ENCODE assay signal across 26 cellular contexts in the genomic region with DNA sequence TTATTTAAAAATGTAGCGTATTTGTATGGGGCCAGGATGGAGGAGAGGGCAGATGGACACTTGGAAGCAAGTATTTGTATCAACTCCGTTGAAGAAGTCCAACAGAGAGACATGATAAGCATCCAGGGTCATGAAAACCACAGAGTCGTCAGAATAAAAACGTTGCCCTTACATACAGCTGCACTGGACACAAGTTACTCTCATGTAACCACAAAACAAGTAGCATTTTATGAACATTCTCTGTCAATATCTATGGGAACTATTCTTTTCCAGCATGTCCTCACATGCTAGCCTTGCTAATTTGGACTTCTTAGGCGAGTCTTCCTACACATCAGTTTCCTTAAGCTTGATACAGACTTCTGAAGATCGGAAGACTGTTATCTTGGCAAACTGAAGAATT. TPM values are rescaled to one million over a fixed set of nuclear protein-coding genes. Genes with fewer than 3 reads are reported as not detected.
DNase-seq lines count a peak whose midpoint lies in the region; ATAC-seq, FAIRE-seq and TF ChIP-seq lines count a peak whose summit lies in the region.
"Had no signal": no experiment of that assay in that cellular context is flagged by ENCODE, and none has a peak within 500 bp of the region (broad histone marks: within the 10 kb centered on the region; RNA-seq: fewer than 3 reads in every experiment).

No MANE protein-coding gene starts in this region.

- H3K27me3 ChIP-seq in breast epithelium (no peaks in the 10 kb centered on the region), GM12878 (replicated peaks in 1 of 2; ENCODE audit: control insufficient read depth in 2 of 2, insufficient read depth in 2 of 2, low read length in 1 of 2) (no peaks in the 10 kb centered on the region), mesenchymal stem cell (ENCODE audit: control insufficient read depth in 1 of 2, insufficient read depth in 1 of 2, low read length in 2 of 2) (peaks cover 0 to 2% of the 10 kb centered on the region in 2 experiments), pancreas (no peaks in the 10 kb centered on the region)

- H3K9me3 ChIP-seq in breast epithelium, result no peaks in the 10 kb centered on the region
- no peaks in the 10 kb centered on the region for H3K9me3 ChIP-seq in GM12878 (replicated peaks; ENCODE audit: control insufficient read depth, insufficient read depth, low read length)
- H3K9me3 ChIP-seq in mesenchymal stem cell (ENCODE audit: control insufficient read depth, low read length), result no peaks in the 10 kb centered on the region
- no peaks in the 10 kb centered on the region for H3K9me3 ChIP-seq in pancreas
- H3K9me3 ChIP-seq: heart right ventricle had no signal

- DNase-seq in MCF 10A (ENCODE audit: unreplicated experiment) (no peak), breast epithelium (ENCODE audit: low spot score in 2 of 2) (no peak), GM12878 (ENCODE audit: low read depth, low spot score) (no peak), mesenchymal stem cell (peak; percentile 28), pancreas (no peak), natural killer cell (no peak)
- DNase-seq: 8988T; activated CD4-positive, CD25-positive, alpha-beta regulatory T cell treated with anti-CD3 and anti-CD28 coated beads, Interleukin-2, amount 50 U/mL, for 72 hours; central memory CD4-positive, alpha-beta T cell; effector memory CD4-positive, alpha-beta T cell; GDM1; GM23248; heart right ventricle; naive thymus-derived CD4-positive, alpha-beta T cell; NCI-H1048; NCI-H69; posterior cingulate gyrus; small intestine; stimulated activated CD4-positive, alpha-beta T cell treated with anti-CD3 and anti-CD28 coated beads, Interleukin-4, amount 100 ng/mL, for 4 hours; substantia nigra had no signal

- TF ChIP-seq EP300 in GM12878 (IDR thresholded peaks at IDR 0.05; ENCODE audit: borderline replicate concordance in 1 of 2, control insufficient read depth in 1 of 2, low read depth in 2 of 2, low read length in 2 of 2), result no peak

- no peaks in the 10 kb centered on the region for H3K79me2 ChIP-seq in GM12878 (ENCODE audit: control insufficient read depth, insufficient read depth, low read length)

- no peak overlapping the region for H2AK5ac ChIP-seq in mesenchymal stem cell (ENCODE audit: low read length, severe bottlenecking)

- H4K8ac ChIP-seq in mesenchymal stem cell (ENCODE audit: low read length), result no peak overlapping the region

- no peak overlapping the region for H3K14ac ChIP-seq in mesenchymal stem cell (ENCODE audit: low read length in 2 of 2)

- no peak overlapping the region for H2BK5ac ChIP-seq in mesenchymal stem cell (ENCODE audit: low read depth, low read length, poor library complexity, severe bottlenecking)

- H3K27me3 Mint-ChIP-seq in MCF 10A (ENCODE audit: insufficient read depth, unreplicated experiment) (no peaks in the 10 kb centered on the region), natural killer cell (ENCODE audit: low read depth in 2 of 2) (peaks cover 35 to 74% of the 10 kb centered on the region in 2 donors)

- BruUV-seq in MCF 10A (replicated peaks; lab: Mats Ljungman, UMichigan), result no TSS peak
- no TSS peak for BruUV-seq in GM12878 (replicated peaks; lab: Mats Ljungman, UMichigan)

- CTCF ChIA-PET in MCF 10A (lab: Yijun Ruan, JAX) (interaction anchor here (0.7 kb wide), 1 partner anchor 156 kb away, joined by 3 read pairs; no protein-coding TSS in a partner anchor), GM12878 (lab: Yijun Ruan, JAX) (no interaction called here)

- no peak overlapping the region for H3K23ac ChIP-seq in mesenchymal stem cell (ENCODE audit: low read length in 2 of 2)

- peaks cover 21% of the 10 kb centered on the region for H3K79me1 ChIP-seq in mesenchymal stem cell (replicated peaks; ENCODE audit: low read length, poor library complexity, severe bottlenecking)

- H3K27ac Mint-ChIP-seq in MCF 10A (ENCODE audit: low read depth, unreplicated experiment), result peak overlapping the region; percentile 79
- no peak overlapping the region for H3K27ac Mint-ChIP-seq in natural killer cell
- H3K27ac Mint-ChIP-seq: activated T-helper 2 cell treated with anti-CD3 and anti-CD28 coated beads, Interferon-gamma antibody, Interleukin-2, Interleukin-4, amounts not matched to agents 10 μg/mL and 5 μg/mL and 100 μg/mL, durations not matched to agents 14 hours and 24 hours and 36 hours; B cell; naive thymus-derived CD4-positive, alpha-beta T cell had no signal

- peaks cover 44% of the 10 kb centered on the region for H3K4me1 Mint-ChIP-seq in MCF 10A (ENCODE audit: insufficient read depth, unreplicated experiment)
- peaks cover 12 to 18% of the 10 kb centered on the region in 2 donors for H3K4me1 Mint-ChIP-seq in natural killer cell

- no peak overlapping the region for H3K4me3 ChIP-seq in breast epithelium
- H3K4me3 ChIP-seq in GM12878, result no peak overlapping the region
- H3K4me3 ChIP-seq in mesenchymal stem cell (ENCODE audit: insufficient read depth in 1 of 2, low read depth in 1 of 2, low read length in 2 of 2), result no peak overlapping the region
- H3K4me3 ChIP-seq in pancreas, result no peak overlapping the region
- H3K4me3 ChIP-seq: GM23248, heart right ventricle had no signal

- no peaks in the 10 kb centered on the region for H3K9me3 Mint-ChIP-seq in MCF 10A (ENCODE audit: unreplicated experiment)
- no peaks in the 10 kb centered on the region for H3K9me3 Mint-ChIP-seq in natural killer cell
- H3K9me3 Mint-ChIP-seq: activated T-helper 2 cell treated with anti-CD3 and anti-CD28 coated beads, Interferon-gamma antibody, Interleukin-2, Interleukin-4, amounts not matched to agents 10 μg/mL and 5 μg/mL and 100 μg/mL, durations not matched to agents 14 hours and 24 hours and 36 hours; naive thymus-derived CD4-positive, alpha-beta T cell had no signal

- POLR2A ChIA-PET in MCF 10A (lab: Yijun Ruan, JAX), result interaction anchor here (0.5 kb wide), 1 partner anchor 11 kb away, joined by 3 read pairs; no protein-coding TSS in a partner anchor
- POLR2A ChIA-PET in GM12878 (lab: Charles Lee), result no interaction called here

- no peak overlapping the region for H4K91ac ChIP-seq in mesenchymal stem cell (ENCODE audit: low read length)

- no peak for TF ChIP-seq CTCF in MCF 10A (IDR thresholded peaks at IDR 0.05; ENCODE audit: unreplicated experiment)
- TF ChIP-seq CTCF in breast epithelium (IDR thresholded peaks at IDR 0.05), result no peak
- TF ChIP-seq CTCF in GM12878 (IDR thresholded peaks at IDR 0.05 in 2 of 3, conservative IDR thresholded peaks at IDR 0.05 in 1 of 3; ENCODE audit: control insufficient read depth in 2 of 3, extremely low read depth in 1 of 3, insufficient read depth in 1 of 3, low read depth in 3 of 3, low read length in 3 of 3), result no peak
- no peak for TF ChIP-seq CTCF in pancreas (IDR thresholded peaks at IDR 0.05)
- TF ChIP-seq CTCF in natural killer cell (IDR thresholded peaks at IDR 0.05), result no peak

- no peak overlapping the region for H2BK12ac ChIP-seq in mesenchymal stem cell (ENCODE audit: low read length in 2 of 2)

- TF ChIP-seq POLR2A in breast epithelium (IDR thresholded peaks at IDR 0.05) (no peak), GM12878 (IDR thresholded peaks at IDR 0.05; ENCODE audit: low read depth, low read length) (no peak)

- no peaks in the 10 kb centered on the region for H4K20me1 ChIP-seq in GM12878 (ENCODE audit: control insufficient read depth, insufficient read depth)

- no peak overlapping the region for H3K4me3 Mint-ChIP-seq in MCF 10A (ENCODE audit: unreplicated experiment)
- H3K4me3 Mint-ChIP-seq in natural killer cell, result no peak overlapping the region
- H3K4me3 Mint-ChIP-seq: B cell; naive thymus-derived CD4-positive, alpha-beta T cell had no signal

- H2BK15ac ChIP-seq in mesenchymal stem cell (ENCODE audit: low read depth, poor library complexity, severe bottlenecking), result no peak overlapping the region

- TF ChIP-seq RAD21 in GM12878 (IDR thresholded peaks at IDR 0.05; ENCODE audit: insufficient read depth, low read depth, low read length), result no peak

- H3K27ac ChIP-seq in breast epithelium (no peak overlapping the region), GM12878 (ENCODE audit: control insufficient read depth, insufficient read depth) (no peak overlapping the region), mesenchymal stem cell (ENCODE audit: low read length, poor library complexity, severe bottlenecking) (no peak overlapping the region), pancreas (no peak overlapping the region)
- H3K27ac ChIP-seq: GM23248 had no signal

- no peak for FAIRE-seq in GM12878 (lab: Jason Lieb, UNC)
- no peak for FAIRE-seq in pancreas (lab: Jason Lieb, UNC)
- FAIRE-seq: D721Med, islet of Langerhans had no signal

- H3K4me2 ChIP-seq in GM12878 (ENCODE audit: control insufficient read depth, insufficient read depth) (peak overlapping the region; percentile 6; the same call in 1 of the 2 replicates), mesenchymal stem cell (ENCODE audit: low read length, poor library complexity, severe bottlenecking) (no peak overlapping the region)

- H2BK120ac ChIP-seq in mesenchymal stem cell (ENCODE audit: low read depth, low read length), result no peak overlapping the region

- H3K4me1 ChIP-seq in breast epithelium (no peaks in the 10 kb centered on the region), GM12878 (ENCODE audit: control insufficient read depth, insufficient read depth, low read length) (no peaks in the 10 kb centered on the region), mesenchymal stem cell (ENCODE audit: control insufficient read depth, insufficient read depth, low read depth, low read length) (peaks cover 3% of the 10 kb centered on the region), pancreas (no peaks in the 10 kb centered on the region)

- peaks cover 21% of the 10 kb centered on the region for H3K36me3 Mint-ChIP-seq in MCF 10A (ENCODE audit: insufficient read depth, unreplicated experiment)
- H3K36me3 Mint-ChIP-seq in natural killer cell, result no peaks in the 10 kb centered on the region

- H3K9ac ChIP-seq in GM12878 (ENCODE audit: control insufficient read depth, insufficient read depth, low read length) (no peak overlapping the region), mesenchymal stem cell (ENCODE audit: low read length) (no peak overlapping the region)
- H3K9ac ChIP-seq: GM23248 had no signal

- in situ Hi-C loops in GM12878 (cut with MboI), result no loop called here

- H3K36me3 ChIP-seq in breast epithelium (no peaks in the 10 kb centered on the region), GM12878 (ENCODE audit: control insufficient read depth in 2 of 2, insufficient read depth in 2 of 2, low read length in 1 of 2) (no peaks in the 10 kb centered on the region), mesenchymal stem cell (ENCODE audit: control insufficient read depth in 1 of 2, insufficient read depth in 2 of 2, low read depth in 1 of 2, low read length in 2 of 2) (peaks cover 0 to 3% of the 10 kb centered on the region in 2 experiments), pancreas (no peaks in the 10 kb centered on the region)

- WGBS in GM12878 (ENCODE audit: insufficient coverage, insufficient replicate concordance, low lambda C conversion rate, missing lambda C conversion rate), result 54% methylated on average over 6 of the region's 6 CpGs
- WGBS in mesenchymal stem cell, result 93% methylated on average over 6 of the region's 6 CpGs
- 59 to 78% methylated on average over 6 of the region's 6 CpGs for WGBS in pancreas, 2 donors

- H3K4ac ChIP-seq in mesenchymal stem cell (ENCODE audit: low read depth in 1 of 2, low read length in 2 of 2), result no peak overlapping the region

- SMC1A ChIA-PET in GM12878 (lab: Charles Lee; ENCODE audit: uncharacterized antibody, unreplicated experiment), result interaction anchor here (0.7 kb wide), 1 partner anchor 37 kb away, joined by 3 read pairs; no protein-coding TSS in a partner anchor

- H2AFZ ChIP-seq in GM12878 (ENCODE audit: control insufficient read depth, low read depth, low read length) (no peak overlapping the region; the same call in 1 of the 2 replicates), mesenchymal stem cell (ENCODE audit: low read depth, low read length) (no peak overlapping the region)
- H2AFZ ChIP-seq: GM23248 had no signal

- no peak for ATAC-seq in GM12878
- no peak for ATAC-seq in pancreas
- no peak for ATAC-seq in GM21390 (IDR thresholded peaks at IDR 0.05; ENCODE audit: unreplicated experiment)
- ATAC-seq in HG02840 (IDR thresholded peaks at IDR 0.05; ENCODE audit: low FRiP score, unreplicated experiment), result no peak
- no peak for ATAC-seq in natural killer cell

- intact Hi-C loops in MCF 10A (cut with micrococcal nuclease), result no loop called here
- intact Hi-C loops in breast epithelium (cut with DNase I; ENCODE audit: low total_unique reads), result no loop called here
- intact Hi-C loops in GM12878 (cut with micrococcal nuclease; ENCODE audit: unreplicated experiment), result no loop called here
- intact Hi-C loops in pancreas (cut with DNase I), result no loop called here
- intact Hi-C loops in natural killer cell (cut with micrococcal nuclease), result no loop called here

- RAD21 ChIA-PET in GM12878 (lab: Charles Lee; ENCODE audit: unreplicated experiment), result interaction anchor here (1.0 kb wide), 1 partner anchor 947 kb away, joined by 3 read pairs; no protein-coding TSS in a partner anchor

- no peak overlapping the region for H3K18ac ChIP-seq in mesenchymal stem cell (ENCODE audit: low read depth in 1 of 2, low read length in 2 of 2)

RNA-seq across cellular contexts. Expression of a gene that starts 35.0 kb away (rescaled TPM):
- total RNA-seq in MCF 10A (2022) (40.4 and 45.7 TPM in 2 replicates), breast epithelium (10 to 100 TPM in 2 of 3 donors, 1 to 10 TPM in 1; 9.4 to 15.7 (median 15.2) TPM), GM12878 (2014; rRNA removed) (0.22 and 0.40 TPM in 2 replicates), GM12878 (2014; rRNA removed; fragmentation: Illumina TruSeq; extraction: Trizol) (0.18 and 0.27 TPM in 2 replicates), GM12878 (2021) (0.40 and 0.44 TPM in 2 replicates), pancreas (1 to 10 TPM; 2.4 to 8.0 (median 2.9) TPM), natural killer cell (under 1 TPM; 0.16 to 0.33 (median 0.33) TPM)
- total RNA-seq in GM12878 (2013; cell fraction: nucleolus; rRNA removed), result 0.12 and 0.13 TPM in 2 replicates
- 0.72 TPM for polyA plus RNA-seq in GM12878 (2011; ENCODE audit: low read depth)
- polyA plus RNA-seq in GM12878 (2011; rRNA removed) (1.3 and 1.5 TPM in 2 replicates), GM12878 (2014; fragmentation: Illumina TruSeq; extraction: Trizol) (0.38 and 0.43 TPM in 2 replicates), GM12878 (2014; fragmentation: Nextera tagmentation; extraction: Ambion mirVana) (under 1 TPM; 0.18 TPM), GM12878 (2014; rRNA removed) (0.31 and 0.33 TPM in 2 replicates), GM12878 (2016; fragmentation: Nextera tagmentation; extraction: Ambion mirVana) (under 1 TPM in 1 of 2 experiments, not detected in 1; 0.12 TPM), pancreas (1 to 10 TPM; 3.0 to 4.4 TPM)
- 1.2 and 1.3 TPM in 2 replicates for polyA plus RNA-seq in GM12878 (2011; cell fraction: cytosol; rRNA removed)
- polyA plus RNA-seq in GM12878 (2011; cell fraction: nucleus; rRNA removed), result 1.2 and 2.0 TPM in 2 replicates
- 0.90 and 1.1 TPM in 2 replicates for polyA plus RNA-seq in GM12878 (2012)
- 1.8 and 1.9 TPM in 2 replicates for polyA minus RNA-seq in GM12878 (2011; rRNA and poly(A)+ RNA removed)
- polyA minus RNA-seq in GM12878 (2011; cell fraction: cytosol; rRNA and poly(A)+ RNA removed), result 0.80 and 1.4 TPM in 2 replicates
- polyA minus RNA-seq in GM12878 (2011; cell fraction: nucleus; rRNA and poly(A)+ RNA removed), result 0.97 and 2.4 TPM in 2 replicates
- polyA plus RNA-seq in mesenchymal stem cell (2013, experiment 1 of 2), result 12.2 TPM
- 12.9 TPM for polyA plus RNA-seq in mesenchymal stem cell (2013, experiment 2 of 2)
